In the genomic region with DNA sequence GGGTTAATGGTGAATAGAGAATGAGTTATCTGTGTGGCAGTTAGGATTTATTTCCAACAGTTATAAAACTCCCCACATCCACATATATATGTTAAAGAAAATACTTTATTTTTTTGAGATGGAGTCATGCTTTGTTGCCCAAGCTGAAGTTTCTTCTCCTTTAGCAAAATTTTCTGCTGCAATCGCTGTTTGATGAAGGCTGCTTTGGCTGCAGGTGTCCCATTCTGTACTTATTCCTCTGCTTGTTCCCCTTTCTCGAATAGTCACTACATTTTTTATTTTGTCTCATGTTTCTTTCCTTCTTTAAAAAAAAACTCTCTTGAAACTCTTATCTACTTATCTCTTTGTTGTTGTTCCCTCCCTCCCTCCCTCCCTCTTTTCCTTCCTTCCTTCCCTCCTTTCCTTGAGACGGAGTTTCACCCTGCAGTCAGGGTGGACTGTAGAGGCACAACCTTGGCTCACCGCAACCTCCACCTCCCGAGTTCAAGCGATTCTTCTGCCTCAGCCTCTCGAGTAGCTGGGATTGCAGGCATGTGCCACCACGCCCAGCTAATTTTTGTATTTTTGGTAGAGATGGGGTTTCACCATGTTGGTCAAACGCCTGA, we compare ENCODE assay signal across 11 cellular contexts. TPM values are rescaled to one million over a fixed set of nuclear protein-coding genes. Genes with fewer than 3 reads are reported as not detected.
DNase-seq lines count a peak whose midpoint lies in the region; ATAC-seq and TF ChIP-seq lines count a peak whose summit lies in the region.
"Had no signal": no experiment of that assay in that cellular context is flagged by ENCODE, and none has a peak within 500 bp of the region (broad histone marks: within the 10 kb centered on the region; RNA-seq: fewer than 3 reads in every experiment).

No MANE protein-coding gene starts in this region.

- BruUV-seq in Panc1 (replicated peaks; lab: Mats Ljungman, UMichigan), result no TSS peak

- no peaks in the 10 kb centered on the region for H3K9me3 ChIP-seq in Panc1 (ENCODE audit: control insufficient read depth, insufficient read depth, low read depth, low read length)
- no peaks in the 10 kb centered on the region for H3K9me3 ChIP-seq in parathyroid adenoma (ENCODE audit: control insufficient read depth, low read length)
- H3K9me3 ChIP-seq in vagina, result no peaks in the 10 kb centered on the region

- peaks cover 14% of the 10 kb centered on the region for H3K4me1 Mint-ChIP-seq in GM23338
- H3K4me1 Mint-ChIP-seq in activated naive CD8-positive, alpha-beta T cell treated with anti-CD3 and anti-CD28 coated beads for 36 hours, result peaks cover 13% of the 10 kb centered on the region

- H3K4me3 ChIP-seq in GM23338 (no peak overlapping the region), Panc1 (ENCODE audit: low read depth in 2 of 2, low read length in 2 of 2) (peak overlapping the region; percentile 13 to 41), parathyroid adenoma (ENCODE audit: low read depth, low read length) (no peak overlapping the region), vagina (peak overlapping the region in 1 of 2 donors; percentile 19)

- H3K36me3 ChIP-seq in GM23338 (ENCODE audit: insufficient read depth) (no peaks in the 10 kb centered on the region), Panc1 (ENCODE audit: control insufficient read depth, insufficient read depth, low read length) (no peaks in the 10 kb centered on the region), parathyroid adenoma (ENCODE audit: control insufficient read depth, insufficient read depth, low read length) (no peaks in the 10 kb centered on the region), vagina (no peaks in the 10 kb centered on the region)

- H3K4me1 ChIP-seq in GM23338 (ENCODE audit: insufficient read depth) (peaks cover 20% of the 10 kb centered on the region), Panc1 (ENCODE audit: control insufficient read depth, insufficient read depth, low read length) (no peaks in the 10 kb centered on the region), parathyroid adenoma (no peaks in the 10 kb centered on the region), vagina (no peaks in the 10 kb centered on the region)

- H3K4me3 Mint-ChIP-seq in GM23338, result no peak overlapping the region
- peak overlapping the region; percentile 69 for H3K4me3 Mint-ChIP-seq in activated naive CD8-positive, alpha-beta T cell treated with anti-CD3 and anti-CD28 coated beads for 36 hours

- no peak overlapping the region for H3K9ac ChIP-seq in parathyroid adenoma

- TF ChIP-seq CTCF in GM23338 (conservative IDR thresholded peaks at IDR 0.05; ENCODE audit: low read depth in 2 of 2), result no peak
- no peak for TF ChIP-seq CTCF in Panc1 (IDR thresholded peaks at IDR 0.05)
- no peak for TF ChIP-seq CTCF in parathyroid adenoma (IDR thresholded peaks at IDR 0.05)
- no peak for TF ChIP-seq CTCF in vagina (IDR thresholded peaks at IDR 0.05)

- CTCF ChIA-PET in Panc1 (lab: Charles Lee), result no interaction called here

- H3K4me2 ChIP-seq in GM23338 (no peak overlapping the region), parathyroid adenoma (ENCODE audit: low read length) (peak overlapping the region; percentile 40)

- intact Hi-C loops in Panc1 (cut with micrococcal nuclease; ENCODE audit: unreplicated experiment) (no loop called here), vagina (cut with DNase I) (no loop called here)

- no peak for ATAC-seq in GM23338
- ATAC-seq in Panc1, result peak; percentile 78

- H3K9me3 Mint-ChIP-seq in GM23338, result peaks cover 90% of the 10 kb centered on the region
- H3K9me3 Mint-ChIP-seq in activated naive CD8-positive, alpha-beta T cell treated with anti-CD3 and anti-CD28 coated beads for 36 hours, result peaks cover 23% of the 10 kb centered on the region

- H2AFZ ChIP-seq in GM23338 (no peak overlapping the region), parathyroid adenoma (no peak overlapping the region)

- POLR2A ChIA-PET in Panc1 (lab: Charles Lee), result no interaction called here

- H3K27ac ChIP-seq in GM23338 (ENCODE audit: low read depth) (peak overlapping the region; percentile 68), Panc1 (ENCODE audit: low read length) (no peak overlapping the region), parathyroid adenoma (no peak overlapping the region), vagina (no peak overlapping the region)

- in situ Hi-C loops in Panc1 (cut with HindIII; ENCODE audit: low pct_unique_long_range_greater_than_20kb, low sequenced_read_pairs), result no loop called here

- peaks cover 3% of the 10 kb centered on the region for H3K27me3 Mint-ChIP-seq in GM23338 (ENCODE audit: insufficient read depth, low read depth, poor library complexity)
- H3K27me3 Mint-ChIP-seq in activated naive CD8-positive, alpha-beta T cell treated with anti-CD3 and anti-CD28 coated beads for 36 hours, result no peaks in the 10 kb centered on the region

- DNase-seq in GM23338 (ENCODE audit: low spot score), result no peak
- DNase-seq in Panc1 (ENCODE audit: low read depth, low spot score), result peak; percentile 7
- peak; percentile 15 for DNase-seq in activated naive CD8-positive, alpha-beta T cell treated with anti-CD3 and anti-CD28 coated beads for 36 hours
- DNase-seq in HuH-7 (ENCODE audit: low spot score), result no peak
- DNase-seq in vagina (ENCODE audit: extremely low spot score in 2 of 2), result no peak
- DNase-seq in putamen (ENCODE audit: low spot score), result no peak
- DNase-seq: kidney had no signal

- H3K9me2 ChIP-seq in GM23338 (ENCODE audit: insufficient read depth), result no peaks in the 10 kb centered on the region

- TF ChIP-seq POLR2A in vagina (IDR thresholded peaks at IDR 0.05), result no peak

- no peaks in the 10 kb centered on the region for H4K20me1 ChIP-seq in GM23338 (replicated peaks; ENCODE audit: insufficient read depth)

- H3K27ac Mint-ChIP-seq in GM23338, result no peak overlapping the region
- H3K27ac Mint-ChIP-seq in activated naive CD8-positive, alpha-beta T cell treated with anti-CD3 and anti-CD28 coated beads for 36 hours, result peak overlapping the region; percentile 70

- H3K27me3 ChIP-seq in GM23338 (ENCODE audit: insufficient read depth), result no peaks in the 10 kb centered on the region
- H3K27me3 ChIP-seq in Panc1 (ENCODE audit: control insufficient read depth, insufficient read depth, low read length), result no peaks in the 10 kb centered on the region
- no peaks in the 10 kb centered on the region for H3K27me3 ChIP-seq in parathyroid adenoma (ENCODE audit: control insufficient read depth, insufficient read depth, low read length)
- H3K27me3 ChIP-seq in vagina, result no peaks in the 10 kb centered on the region

- H3K79me2 ChIP-seq in GM23338 (replicated peaks; ENCODE audit: insufficient read depth), result no peaks in the 10 kb centered on the region
- no peaks in the 10 kb centered on the region for H3K79me2 ChIP-seq in parathyroid adenoma

- H3K36me3 Mint-ChIP-seq in GM23338 (ENCODE audit: low read depth), result peaks cover 51% of the 10 kb centered on the region
- peaks cover 7% of the 10 kb centered on the region for H3K36me3 Mint-ChIP-seq in activated naive CD8-positive, alpha-beta T cell treated with anti-CD3 and anti-CD28 coated beads for 36 hours

- H3F3A ChIP-seq in GM23338 (replicated peaks; ENCODE audit: low read depth), result 0 out of 2 replicates have a peak, but pooled peaks cover 3% of the 10 kb centered on the region

TF ChIP-seq in GM23338, 12 proteins besides CTCF, POLR2A, EP300 and RAD21 (continues in another document):
- TF ChIP-seq EZH2phosphoT487 (IDR thresholded peaks at IDR 0.05; ENCODE audit: unreplicated experiment), result no peak

RNA-seq across cellular contexts. Expression of a gene that starts 10.6 kb away (rescaled TPM):
- total RNA-seq in GM23338 (2014; rRNA removed; shearing (Covaris generic)), result 0.45 and 1.9 TPM in 2 replicates
- 0.31 TPM in 1 of 2 replicates, not detected in the other for polyA plus RNA-seq in GM23338 (2016; fragmentation: Nextera tagmentation; extraction: Ambion mirVana)
- not detected for total RNA-seq in Panc1 (2021; ENCODE audit: unreplicated experiment)
- polyA plus RNA-seq in Panc1 (2012; ENCODE audit: insufficient read length), result not detected
- not detected for total RNA-seq in activated naive CD8-positive, alpha-beta T cell treated with anti-CD3 and anti-CD28 coated beads for 36 hours
- total RNA-seq in vagina, result 3.9 TPM
- total RNA-seq: fibroblast of lung, kidney had no signal

RNA-seq across cellular contexts. Expression of a gene that starts 14.1 kb away (rescaled TPM):
- total RNA-seq in GM23338 (2014; rRNA removed; shearing (Covaris generic)), result not detected in 2 replicates
- 0.40 TPM in 1 of 2 replicates, not detected in the other for polyA plus RNA-seq in GM23338 (2016; fragmentation: Nextera tagmentation; extraction: Ambion mirVana)
- total RNA-seq in Panc1 (2021; ENCODE audit: unreplicated experiment), result not detected
- not detected for polyA plus RNA-seq in Panc1 (2012; ENCODE audit: insufficient read length)
- total RNA-seq in activated naive CD8-positive, alpha-beta T cell treated with anti-CD3 and anti-CD28 coated beads for 36 hours, result not detected
- total RNA-seq in vagina, result 0.98 TPM
- total RNA-seq: fibroblast of lung, kidney, temporal lobe had no signal

RNA-seq across cellular contexts. Expression of a gene that starts 18.7 kb away (rescaled TPM):
- not detected in 2 replicates for total RNA-seq in GM23338 (2014; rRNA removed; shearing (Covaris generic))
- not detected in 2 replicates for polyA plus RNA-seq in GM23338 (2016; fragmentation: Nextera tagmentation; extraction: Ambion mirVana)
- not detected for total RNA-seq in Panc1 (2021; ENCODE audit: unreplicated experiment)
- polyA plus RNA-seq in Panc1 (2012; ENCODE audit: insufficient read length), result not detected
- not detected for total RNA-seq in activated naive CD8-positive, alpha-beta T cell treated with anti-CD3 and anti-CD28 coated beads for 36 hours
- total RNA-seq in vagina, result not detected
- total RNA-seq: Daoy, fibroblast of lung, kidney, temporal lobe had no signal
- polyA plus RNA-seq: fibroblast of lung had no signal

RNA-seq across cellular contexts. Expression of a gene that starts 42.7 kb away (rescaled TPM):
- total RNA-seq in GM23338 (2014; rRNA removed; shearing (Covaris generic)), result not detected in 2 replicates
- not detected in 2 replicates for polyA plus RNA-seq in GM23338 (2016; fragmentation: Nextera tagmentation; extraction: Ambion mirVana)
- total RNA-seq in Panc1 (2021; ENCODE audit: unreplicated experiment), result not detected
- not detected for polyA plus RNA-seq in Panc1 (2012; ENCODE audit: insufficient read length)
- total RNA-seq in activated naive CD8-positive, alpha-beta T cell treated with anti-CD3 and anti-CD28 coated beads for 36 hours, result not detected
- not detected for total RNA-seq in vagina
- total RNA-seq: Daoy, kidney had no signal
- polyA plus RNA-seq: fibroblast of lung had no signal

RNA-seq across cellular contexts. Expression of a gene that starts 49.0 kb away (rescaled TPM):
- 3.4 and 4.3 TPM in 2 replicates for total RNA-seq in GM23338 (2014; rRNA removed; shearing (Covaris generic))
- 1.6 and 2.4 TPM in 2 replicates for polyA plus RNA-seq in GM23338 (2016; fragmentation: Nextera tagmentation; extraction: Ambion mirVana)
- total RNA-seq in Panc1 (2021; ENCODE audit: unreplicated experiment) (not detected), vagina (4.7 TPM)
- not detected for polyA plus RNA-seq in Panc1 (2012; ENCODE audit: insufficient read length)
- under 1 TPM; 0.06 to 0.08 TPM for total RNA-seq in activated naive CD8-positive, alpha-beta T cell treated with anti-CD3 and anti-CD28 coated beads for 36 hours

Comparison
In these comparisons a context has a peak if more than half of its experiments do, and no peak if none do; other contexts are left out.
1. DNase-seq: peak in Panc1 (single experiment) and activated naive CD8-positive, alpha-beta T cell treated with anti-CD3 and anti-CD28 coated beads for 36 hours (single experiment); none in GM23338 (single experiment), HuH-7 (single experiment), vagina (0 of 2) and putamen (single experiment).
2. H3K4me3 ChIP-seq: peak in Panc1 (2 of 2); none in GM23338 (single experiment) and parathyroid adenoma (single experiment).